ENCODE assay signal across 13 cellular contexts in the genomic region with DNA sequence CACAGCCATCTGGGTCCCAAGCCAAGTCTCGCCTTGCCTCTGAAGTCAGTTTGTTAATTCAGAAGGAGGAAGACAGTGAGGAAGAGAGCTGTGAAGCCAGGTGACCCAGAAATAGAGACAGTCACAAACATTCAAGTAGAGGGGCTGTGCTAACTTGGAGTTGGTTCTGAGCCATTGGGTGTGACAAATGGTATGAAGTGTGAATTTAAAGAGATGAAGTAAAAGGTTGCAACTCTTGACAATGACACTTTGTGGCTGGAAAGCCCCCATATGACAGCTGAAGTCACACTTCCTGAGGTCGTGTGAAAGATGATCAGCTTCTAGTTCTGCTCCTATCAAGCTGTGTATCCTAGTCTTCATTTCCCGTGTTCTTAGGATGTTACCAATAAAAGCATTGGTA.
DNase-seq lines count a peak whose midpoint lies in the region; ATAC-seq, FAIRE-seq and TF ChIP-seq lines count a peak whose summit lies in the region.
"Had no signal": no experiment of that assay in that cellular context is flagged by ENCODE, and none has a peak within 500 bp of the region (broad histone marks: within the 10 kb centered on the region; RNA-seq: fewer than 3 reads in every experiment).

No MANE protein-coding gene starts in this region.

- H3K4me2 ChIP-seq in HepG2 (ENCODE audit: low read depth, low read length): no peak overlapping the region

- POLR2A ChIA-PET in GM10248 (lab: Yijun Ruan, JAX) (no interaction called here), HepG2 (lab: Yijun Ruan, JAX) (no interaction called here), HEK293T (lab: Yijun Ruan, JAX) (no interaction called here)

- no peaks in the 10 kb centered on the region for H3K9me3 ChIP-seq in HepG2 (ENCODE audit: low read length)
- H3K9me3 ChIP-seq: esophagus squamous epithelium had no signal

- H3K27me3 ChIP-seq in HepG2 (ENCODE audit: control insufficient read depth in 1 of 2, insufficient read depth in 2 of 2, low read length in 2 of 2): peaks cover 0 to 2% of the 10 kb centered on the region in 2 experiments; a peak in 1 of 5 replicates
- H3K27me3 ChIP-seq: esophagus squamous epithelium had no signal

- H4K20me1 ChIP-seq in HepG2 (ENCODE audit: insufficient read depth, low read length): no peaks in the 10 kb centered on the region

- intact Hi-C loops in HepG2 (cut with micrococcal nuclease; ENCODE audit: unreplicated experiment): no loop called here

- no peak for TF ChIP-seq CTCF in GM10248 (IDR thresholded peaks at IDR 0.05; ENCODE audit: control extremely low read depth, extremely low read depth, low read depth, missing control alignments)
- TF ChIP-seq CTCF in HepG2 (CRISPR knock-in tag; IDR thresholded peaks at IDR 0.05): no peak

- ATAC-seq in GM19324 (IDR thresholded peaks at IDR 0.05; ENCODE audit: low FRiP score, unreplicated experiment): peak; percentile 75
- peak; percentile 79 for ATAC-seq in HG02678 (IDR thresholded peaks at IDR 0.05; ENCODE audit: unreplicated experiment)
- ATAC-seq in HG03457 (IDR thresholded peaks at IDR 0.05; ENCODE audit: unreplicated experiment): peak; percentile 79
- no peak for ATAC-seq in HepG2

- no peak overlapping the region for H3K9ac ChIP-seq in HepG2 (ENCODE audit: insufficient read depth, low read depth, low read length)

- H3K4me1 ChIP-seq in HepG2 (ENCODE audit: insufficient read depth, low read length): peaks cover 12% of the 10 kb centered on the region; the same call in 1 of the 2 replicates
- H3K4me1 ChIP-seq: esophagus squamous epithelium had no signal

- DNase-seq in GM10248 (ENCODE audit: extremely low spot score): peak; percentile 22
- DNase-seq in DMS 273 treated with DMSO at 0.1 percent for 48 hours (lab: John Stamatoyannopoulos, UW): no peak
- no peak for DNase-seq in NCI-H510A (lab: John Stamatoyannopoulos, UW)
- no peak for DNase-seq in HepG2 (ENCODE audit: low spot score)
- no peak for DNase-seq in HEK293T (ENCODE audit: extremely low spot score)
- DNase-seq: caudate nucleus, esophagus squamous epithelium, Right ventricle myocardium superior had no signal

- BruUV-seq in HepG2 (replicated peaks; lab: Mats Ljungman, UMichigan): no TSS peak

- no peak overlapping the region for H3K4me3 ChIP-seq in HepG2 (replicated peaks in 1 of 3; ENCODE audit: insufficient read depth in 1 of 3, low read depth in 2 of 3, low read length in 3 of 3)
- H3K4me3 ChIP-seq: esophagus squamous epithelium, skin epidermis had no signal

- no peak for FAIRE-seq in HepG2 (lab: Jason Lieb, UNC)
- FAIRE-seq: H54 had no signal

- TF ChIP-seq EP300 in HepG2 (IDR thresholded peaks at IDR 0.05; ENCODE audit: low read depth in 2 of 2, low read length in 2 of 2) (no peak), HepG2 (CRISPR knock-in tag; IDR thresholded peaks at IDR 0.05; ENCODE audit: borderline replicate concordance) (no peak)

- no peak for TF ChIP-seq RAD21 in HepG2 (CRISPR knock-in tag; IDR thresholded peaks at IDR 0.05)

- H3K36me3 ChIP-seq in HepG2 (replicated peaks in 1 of 2; ENCODE audit: control insufficient read depth in 1 of 2, insufficient read depth in 2 of 2, low read length in 2 of 2): no peaks in the 10 kb centered on the region
- H3K36me3 ChIP-seq: esophagus squamous epithelium had no signal

- 3% methylated on average over 3 of the region's 3 CpGs for WGBS in HepG2 (ENCODE audit: low lambda C conversion rate)

- no peak for TF ChIP-seq POLR2A in HepG2 (IDR thresholded peaks at IDR 0.05; ENCODE audit: insufficient read depth in 1 of 2, low read depth in 2 of 2, low read length in 2 of 2)

- in situ Hi-C loops in HepG2 (cut with HindIII; ENCODE audit: extremely low pct_ligation_motif_present, low pct_unique_long_range_greater_than_20kb): no loop called here

- no peaks in the 10 kb centered on the region for H3K79me2 ChIP-seq in HepG2 (ENCODE audit: insufficient read depth, low read length)

- no peak overlapping the region for H3K27ac ChIP-seq in HepG2 (ENCODE audit: extremely low read length, insufficient read depth, low read length)
- H3K27ac ChIP-seq: esophagus squamous epithelium, skin epidermis had no signal

- H2AFZ ChIP-seq in HepG2 (ENCODE audit: low read length): no peak overlapping the region

- CTCF ChIA-PET in GM10248 (lab: Yijun Ruan, JAX): interaction anchor here (1.0 to 1.8 kb wide), 4 partner anchors 8 to 40 kb away, joined by 3 to 9 read pairs (median 4); no protein-coding TSS in a partner anchor
- CTCF ChIA-PET in HepG2 (lab: Yijun Ruan, JAX; ENCODE audit: low intra/inter-chr PET ratio, low total read pairs): no interaction called here
- CTCF ChIA-PET in HEK293T (lab: Yijun Ruan, JAX): no interaction called here

TF ChIP-seq in HepG2, 621 proteins besides CTCF, POLR2A, EP300 and RAD21 (continues in another document):
- no peak for TF ChIP-seq PRMT3 (CRISPR knock-in tag; IDR thresholded peaks at IDR 0.05; ENCODE audit: borderline replicate concordance, low read depth)
- no peak for TF ChIP-seq HIVEP1 (CRISPR knock-in tag; IDR thresholded peaks at IDR 0.05)
- TF ChIP-seq PHB2 (IDR thresholded peaks at IDR 0.05; ENCODE audit: partially characterized antibody): no peak

TF ChIP-seq in HEK293T, 16 proteins besides CTCF, POLR2A, EP300 and RAD21:
- TF ChIP-seq L3MBTL2 (conservative IDR thresholded peaks at IDR 0.05): no peak
- no peak for TF ChIP-seq HDGF (IDR thresholded peaks at IDR 0.05; ENCODE audit: borderline replicate concordance)
- TF ChIP-seq SP1 (IDR thresholded peaks at IDR 0.05): no peak
- TF ChIP-seq ELF4 (IDR thresholded peaks at IDR 0.05): no peak
- TF ChIP-seq BHLHE40 (IDR thresholded peaks at IDR 0.05; ENCODE audit: borderline replicate concordance): no peak
- TF ChIP-seq ARNT (IDR thresholded peaks at IDR 0.05): no peak
- no peak for TF ChIP-seq CTBP1 (IDR thresholded peaks at IDR 0.05; ENCODE audit: borderline replicate concordance)
- TF ChIP-seq FOXA1 (IDR thresholded peaks at IDR 0.05): no peak
- no peak for TF ChIP-seq FOXM1 (IDR thresholded peaks at IDR 0.05; ENCODE audit: borderline replicate concordance)
- no peak for TF ChIP-seq TARDBP (IDR thresholded peaks at IDR 0.05)
- TF ChIP-seq ZNF384 (IDR thresholded peaks at IDR 0.05): no peak
- TF ChIP-seq NFRKB (IDR thresholded peaks at IDR 0.05): no peak
- TF ChIP-seq, protein P1, sequence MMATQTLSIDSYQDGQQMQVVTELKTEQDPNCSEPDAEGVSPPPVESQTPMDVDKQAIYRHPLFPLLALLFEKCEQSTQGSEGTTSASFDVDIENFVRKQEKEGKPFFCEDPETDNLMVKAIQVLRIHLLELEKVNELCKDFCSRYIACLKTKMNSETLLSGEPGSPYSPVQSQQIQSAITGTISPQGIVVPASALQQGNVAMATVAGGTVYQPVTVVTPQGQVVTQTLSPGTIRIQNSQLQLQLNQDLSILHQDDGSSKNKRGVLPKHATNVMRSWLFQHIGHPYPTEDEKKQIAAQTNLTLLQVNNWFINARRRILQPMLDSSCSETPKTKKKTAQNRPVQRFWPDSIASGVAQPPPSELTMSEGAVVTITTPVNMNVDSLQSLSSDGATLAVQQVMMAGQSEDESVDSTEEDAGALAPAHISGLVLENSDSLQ (IDR thresholded peaks at IDR 0.05): no peak
